18 cellular contexts compared by ENCODE assay signal in genomic region chr10:67452892-67453291, GRCh38.
"Had no signal": no experiment of that assay in that cellular context is flagged by ENCODE, and none has a peak within 500 bp of the region (broad histone marks: within the 10 kb centered on the region; RNA-seq: fewer than 3 reads in every experiment).

No MANE protein-coding gene starts in this region.

- H3K36me3 ChIP-seq: esophagus muscularis mucosa, gastroesophageal sphincter, left lung, lower lobe of right lung had no signal

- H3K27ac Mint-ChIP-seq: immature natural killer cell, naive B cell had no signal

- H3K27me3 ChIP-seq: dorsolateral prefrontal cortex, esophagus muscularis mucosa, foreskin keratinocyte, gastroesophageal sphincter, hepatocyte, left lung had no signal

- H3K9me3 ChIP-seq: gastroesophageal sphincter, lower lobe of right lung, mucosa of descending colon had no signal

- H3K36me3 Mint-ChIP-seq: immature natural killer cell had no signal

- H3K4me3 ChIP-seq: coronary artery, dorsolateral prefrontal cortex, esophagus muscularis mucosa, gastroesophageal sphincter, hepatocyte, left lung, lower lobe of right lung, mucosa of descending colon had no signal

- H3K27ac ChIP-seq: coronary artery, dorsolateral prefrontal cortex, esophagus muscularis mucosa, foreskin keratinocyte, gastroesophageal sphincter, hepatocyte, left lung, lower lobe of right lung had no signal

- H3K4me1 ChIP-seq: esophagus muscularis mucosa, foreskin keratinocyte, gastroesophageal sphincter, left lung, lower lobe of right lung had no signal

- ATAC-seq: foreskin keratinocyte, gastroesophageal sphincter, left lung, lower lobe of right lung, mucosa of descending colon had no signal

- DNase-seq: dermis blood vessel endothelial cell; dorsolateral prefrontal cortex; effector CD4-positive, alpha-beta T cell; effector memory CD4-positive, alpha-beta T cell; foreskin keratinocyte; immature natural killer cell; islet precursor cell; kidney; kidney glomerular epithelial cell; left lung; lower lobe of right lung; mesenchymal stem cell; mucosa of descending colon; naive B cell had no signal
